Comparison of ENCODE assay signal across 1 cellular context in genomic region chr20:531608-532007, GRCh38.
TF ChIP-seq lines count a peak whose summit lies in the region.

No MANE protein-coding gene starts in this region.

TF ChIP-seq in WTC11, 78 proteins besides CTCF, POLR2A, EP300 and RAD21 (continued from another document):
- no peak for TF ChIP-seq ARID4B (CRISPR knock-in tag; IDR thresholded peaks at IDR 0.05; ENCODE audit: borderline replicate concordance)
- no peak for TF ChIP-seq MAX (CRISPR knock-in tag; IDR thresholded peaks at IDR 0.05)
- TF ChIP-seq ZNF532 (CRISPR knock-in tag; IDR thresholded peaks at IDR 0.05; ENCODE audit: borderline replicate concordance) = no peak
- TF ChIP-seq HMGXB4 (CRISPR knock-in tag; IDR thresholded peaks at IDR 0.05) = no peak
- TF ChIP-seq MYBL2 (CRISPR knock-in tag; IDR thresholded peaks at IDR 0.05) = no peak
- TF ChIP-seq JAZF1 (CRISPR knock-in tag; IDR thresholded peaks at IDR 0.05) = no peak
- TF ChIP-seq IRF2 (CRISPR knock-in tag; IDR thresholded peaks at IDR 0.05; ENCODE audit: borderline replicate concordance, low read depth) = no peak
